8 cellular contexts compared by ENCODE assay signal in the genomic region with DNA sequence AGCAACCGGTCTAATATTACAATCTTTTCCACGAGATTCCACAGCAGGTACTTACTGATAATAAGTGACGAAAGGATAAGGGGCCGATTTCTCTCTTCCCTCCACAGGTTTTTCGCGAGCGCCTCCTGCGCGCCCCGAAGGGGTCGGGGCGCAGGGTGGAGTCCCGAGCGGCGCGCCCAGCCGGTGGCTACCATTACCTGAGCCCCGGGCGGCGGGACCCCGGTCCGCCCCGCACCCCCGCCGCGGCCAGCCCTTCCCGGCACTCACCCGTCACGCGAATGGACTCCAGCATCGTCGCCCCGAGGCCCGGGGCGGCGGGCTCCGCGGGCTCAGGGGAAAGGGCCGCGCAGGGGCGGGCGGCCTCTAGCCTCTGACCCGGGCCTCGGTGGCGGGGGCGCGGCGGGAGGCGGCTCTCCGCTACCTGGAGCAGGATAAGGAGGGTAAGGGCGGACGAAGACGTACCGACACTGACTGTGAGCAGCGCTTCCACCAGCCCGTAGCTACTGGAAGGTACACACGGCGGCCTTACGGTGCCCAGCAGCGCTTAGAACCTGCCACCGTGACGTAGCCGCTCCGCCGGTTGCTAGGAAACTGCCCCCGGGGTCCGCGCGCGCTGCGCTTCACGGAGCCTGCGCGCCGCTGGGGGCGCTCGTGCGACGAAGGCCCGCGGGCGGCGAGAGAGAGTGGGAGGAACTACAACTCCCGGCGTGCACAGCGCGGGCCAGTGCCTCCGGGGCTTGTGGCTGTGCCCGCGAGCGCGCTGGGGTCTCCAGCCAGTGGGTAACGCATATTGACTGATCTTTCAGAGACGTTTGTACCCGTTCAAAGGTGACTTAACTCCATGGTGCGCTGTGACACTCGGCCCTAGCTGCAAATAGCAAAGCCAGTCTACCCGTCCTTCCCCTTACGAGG. TPM values are rescaled to one million over a fixed set of nuclear protein-coding genes. Genes with fewer than 3 reads are reported as not detected.
A peak's percentile ranks its signal among the peaks of the same experiment; 100 is the strongest.
DNase-seq lines count a peak whose midpoint lies in the region; ATAC-seq and TF ChIP-seq lines count a peak whose summit lies in the region.

No MANE protein-coding gene starts in this region.

- no peaks in the 10 kb centered on the region for H3K4me1 ChIP-seq in endodermal cell (ENCODE audit: control insufficient read depth, insufficient read depth, low read length)

- no peaks in the 10 kb centered on the region for H3K36me3 Mint-ChIP-seq in endodermal cell (ENCODE audit: low read depth)

- H3K27ac Mint-ChIP-seq in endodermal cell, result peak overlapping the region; percentile 66

- no peaks in the 10 kb centered on the region for H3K9me3 Mint-ChIP-seq in endodermal cell

- peak; percentile 92 for TF ChIP-seq CTCF in endodermal cell (conservative IDR thresholded peaks at IDR 0.05)

- H3K27me3 Mint-ChIP-seq in endodermal cell (ENCODE audit: insufficient read depth), result peaks cover 72% of the 10 kb centered on the region

- ATAC-seq in GM21381 (IDR thresholded peaks at IDR 0.05; ENCODE audit: unreplicated experiment), result peak; percentile 99

- H3K4me3 Mint-ChIP-seq in endodermal cell, result peak overlapping the region; percentile 72

- peak overlapping the region; percentile 77 for H3K9ac ChIP-seq in endodermal cell (ENCODE audit: extremely low read depth, low read length, poor library complexity, severe bottlenecking)

- no peak overlapping the region for H3K27ac ChIP-seq in endodermal cell (ENCODE audit: low read depth, low read length)

- H3K36me3 ChIP-seq in endodermal cell (ENCODE audit: control insufficient read depth, insufficient read depth, low read length), result no peaks in the 10 kb centered on the region

- peaks cover 33% of the 10 kb centered on the region for H3K27me3 ChIP-seq in endodermal cell (ENCODE audit: control insufficient read depth, insufficient read depth, low read length, poor library complexity, severe bottlenecking)

- H3K4me3 ChIP-seq in endodermal cell (ENCODE audit: low read length), result peak overlapping the region; percentile 93

- H3K4me1 Mint-ChIP-seq in endodermal cell, result no peaks in the 10 kb centered on the region

- whole genome bisulfite sequencing in endodermal cell (ENCODE audit: insufficient coverage in 1 of 2, insufficient read length in 1 of 2), 2 experiments, result 2% methylated on average over 24 to 99 of the region's 99 CpGs

- no peaks in the 10 kb centered on the region for H3K9me3 ChIP-seq in endodermal cell (ENCODE audit: control insufficient read depth, low read length)

- peak; percentile 99 for DNase-seq in COLO668 (lab: John Stamatoyannopoulos, UW; ENCODE audit: unreplicated experiment)
- peak; percentile 86 for DNase-seq in HT1080 (ENCODE audit: low read depth)
- DNase-seq in NOMO-1 (lab: John Stamatoyannopoulos, UW; ENCODE audit: unreplicated experiment in 2 of 2), result peak; percentile 87 to 91
- DNase-seq in activated CD8-positive, alpha-beta memory T cell treated with anti-CD3 and anti-CD28 coated beads, Interleukin-2, amount 50 U/mL, for 1 hour (ENCODE audit: extremely low read depth), result peak; percentile 73
- DNase-seq in endodermal cell, result peak; percentile 97
- DNase-seq in mesenteric fat pad (ENCODE audit: low spot score), result peak; percentile 96
- DNase-seq in stimulated activated CD8-positive, alpha-beta memory T cell treated with anti-CD3 and anti-CD28 coated beads, Interleukin-12 subunit alpha, Interleukin-12 subunit beta, amount 100 ng/mL, for 4 hours (ENCODE audit: low read depth), result peak; percentile 88

RNA-seq across cellular contexts. Expression of gene ANLN, which starts 22.8 kb away (rescaled TPM):
- total RNA-seq in HT1080 (2014; rRNA removed; shearing (Covaris generic)), result 133 and 142 TPM in 2 replicates
- 37.1 and 49.8 TPM in 2 replicates for polyA plus RNA-seq in HT1080 (2015; cell fraction: cytosol; rRNA removed)
- polyA plus RNA-seq in HT1080 (2015; cell fraction: nucleus; rRNA removed), result 427 and 511 TPM in 2 replicates
- total RNA-seq in endodermal cell (100 to 1,000 TPM in 1 of 2 donors, 10 to 100 TPM in 1; 78.6 to 138 TPM), mesenteric fat pad (0.55 TPM)
- polyA plus RNA-seq in endodermal cell (2013, experiment 1 of 2), result 70.6 TPM
- 77.8 TPM for polyA plus RNA-seq in endodermal cell (2013, experiment 2 of 2)

Comparison
In these comparisons a context has a peak if more than half of its experiments do, and no peak if none do; other contexts are left out.
1. RNA of gene ANLN, which starts 22.8 kb away (total RNA-seq): 133 to 142 TPM in HT1080 and 78.6 to 138 TPM in endodermal cell; 0.55 TPM in mesenteric fat pad (single experiment); every median in the first group is over 10 times any median in the second.
2. Peak in every context shown above with its lines, with median percentiles within 50 percentile points of each other: DNase-seq.